Comparison of ENCODE assay signal across 8 cellular contexts in genomic region chr17:4986403-4986802, GRCh38. TPM values are rescaled to one million over a fixed set of nuclear protein-coding genes. Genes with fewer than 3 reads are reported as not detected.
DNase-seq lines count a peak whose midpoint lies in the region; ATAC-seq and TF ChIP-seq lines count a peak whose summit lies in the region.

No MANE protein-coding gene starts in this region.

- TF ChIP-seq CTCF in HCT116 (IDR thresholded peaks at IDR 0.05 in 2 of 3, conservative IDR thresholded peaks at IDR 0.05 in 1 of 3; ENCODE audit: borderline replicate concordance in 1 of 3, insufficient read depth in 1 of 3, low read depth in 2 of 3, low read length in 2 of 3) (no peak), WERI-Rb-1 (IDR thresholded peaks at IDR 0.05; ENCODE audit: low read depth, low read length) (no peak), foreskin keratinocyte (conservative IDR thresholded peaks at IDR 0.05) (no peak)

- CTCF ChIA-PET in HCT116 (lab: Charles Lee), result interaction anchor here (1.1 kb wide), 1 partner anchor 77 kb away, joined by 7 read pairs; no protein-coding TSS in a partner anchor

- no peaks in the 10 kb centered on the region for H3K9me3 ChIP-seq in HCT116 (ENCODE audit: control insufficient read depth in 1 of 2, insufficient read depth in 1 of 2, low read depth in 1 of 2, low read length in 2 of 2)
- H3K9me3 ChIP-seq in WERI-Rb-1 (ENCODE audit: severe bottlenecking), result no peaks in the 10 kb centered on the region

- DNase-seq in HCT116 (ENCODE audit: low read depth, low spot score) (no peak), WERI-Rb-1 (no peak), foreskin keratinocyte (peak in 1 of 2 donors; percentile 30), NCI-H1694 treated with DMSO at 0.1 percent for 48 hours (lab: John Stamatoyannopoulos, UW) (no peak), cortex of kidney (lab: John Stamatoyannopoulos, UW) (no peak)
- no peak for DNase-seq in central memory CD4-positive, alpha-beta T cell

- H3K79me2 ChIP-seq in HCT116 (ENCODE audit: insufficient read depth, low read length), result peaks cover 15% of the 10 kb centered on the region

- peak overlapping the region; percentile 84 for H3K27ac ChIP-seq in HCT116 (ENCODE audit: low read depth, low read length)
- H3K27ac ChIP-seq in WERI-Rb-1, result peak overlapping the region; percentile 74
- H3K27ac ChIP-seq in foreskin keratinocyte, result no peak overlapping the region
- peak overlapping the region; percentile 43 to 99 (median 95) for H3K27ac ChIP-seq in skin epidermis

- intact Hi-C loops in HCT116 (cut with micrococcal nuclease), result loop anchor here (2.0 to 5.0 kb wide), 2 partner anchors 39 to 78 kb away; partner anchors contain the start of gene PFN1

- H3K27me3 ChIP-seq in HCT116 (ENCODE audit: insufficient read depth, low read length), result no peaks in the 10 kb centered on the region
- H3K27me3 ChIP-seq in WERI-Rb-1 (ENCODE audit: insufficient read depth, low read depth, severe bottlenecking), result no peaks in the 10 kb centered on the region
- no peaks in the 10 kb centered on the region for H3K27me3 ChIP-seq in foreskin keratinocyte

- peak overlapping the region; percentile 90 for H3K9ac ChIP-seq in HCT116 (ENCODE audit: low read length)

- peak overlapping the region; percentile 99 for H3K4me2 ChIP-seq in HCT116 (ENCODE audit: low read length)

- BruUV-seq in HCT116 (replicated peaks; lab: Mats Ljungman, UMichigan), result TSS peak; percentile 42

- H2AFZ ChIP-seq in HCT116 (ENCODE audit: low read depth, low read length, poor library complexity, severe bottlenecking), result no peak overlapping the region

- RAD21 ChIA-PET in HCT116 (lab: Charles Lee; ENCODE audit: low non-redundant PET in 1 of 2, low total read pairs in 2 of 2, uncharacterized antibody in 2 of 2, unreplicated experiment in 2 of 2), result no interaction called here

- no peak for TF ChIP-seq POLR2A in HCT116 (IDR thresholded peaks at IDR 0.05; ENCODE audit: borderline replicate concordance, extremely low read depth, insufficient read depth, insufficient read length)

- H3K36me3 ChIP-seq in HCT116 (ENCODE audit: control insufficient read depth in 1 of 2, insufficient read depth in 2 of 2, low read length in 2 of 2) (peaks cover 2 to 8% of the 10 kb centered on the region in 2 experiments; a peak in 1 of 4 replicates), WERI-Rb-1 (peaks cover 12% of the 10 kb centered on the region)

- POLR2A ChIA-PET in HCT116 (lab: Charles Lee), result interaction anchor here (1.6 to 1.9 kb wide), 5 partner anchors 11 to 77 kb away, joined by 4 to 16 read pairs (median 7); partner anchors contain the start of genes INCA1, KIF1C, RNF167 and SLC25A11

- no peaks in the 10 kb centered on the region for H3K9me2 ChIP-seq in HCT116 (ENCODE audit: insufficient read depth)

- H3K4me1 ChIP-seq in HCT116 (ENCODE audit: control insufficient read depth in 1 of 2, insufficient read depth in 2 of 2, low read length in 2 of 2), result peaks cover 7 to 24% of the 10 kb centered on the region in 2 experiments
- H3K4me1 ChIP-seq in foreskin keratinocyte, result no peaks in the 10 kb centered on the region

- H4K20me1 ChIP-seq in HCT116 (ENCODE audit: insufficient read depth), result no peaks in the 10 kb centered on the region

- no peak for TF ChIP-seq RAD21 in HCT116 (IDR thresholded peaks at IDR 0.05; ENCODE audit: low read depth)

- peak overlapping the region; percentile 72 to 97 for H3K4me3 ChIP-seq in HCT116 (replicated peaks in 1 of 2; ENCODE audit: low read depth in 1 of 2, low read length in 2 of 2)
- H3K4me3 ChIP-seq in WERI-Rb-1 (ENCODE audit: low read depth, low read length), result peak overlapping the region; percentile 73
- H3K4me3 ChIP-seq in skin epidermis, result peak overlapping the region; percentile 74 to 99 (median 95)

- peak; percentile 10 for ATAC-seq in HCT116
- ATAC-seq in foreskin keratinocyte, result peak; percentile 18
- no peak for ATAC-seq in HG03159 (IDR thresholded peaks at IDR 0.05; ENCODE audit: unreplicated experiment)

TF ChIP-seq in HCT116, 20 proteins besides CTCF, POLR2A, EP300 and RAD21:
- TF ChIP-seq POLR2AphosphoS5 (IDR thresholded peaks at IDR 0.05; ENCODE audit: low read depth, low read length), result peak; percentile 46; the same call in 1 of the 2 replicates
- TF ChIP-seq ZFX (IDR thresholded peaks at IDR 0.05), result no peak

RNA-seq across cellular contexts. Expression of gene CAMTA2, which starts 1.1 kb away (rescaled TPM):
- total RNA-seq in HCT116 (2021; ENCODE audit: unreplicated experiment) (37.8 TPM), foreskin keratinocyte (20.2 and 25.4 TPM in 2 replicates)
- polyA plus RNA-seq in HCT116 (2012), result 53.9 and 58.0 TPM in 2 replicates
- polyA plus RNA-seq in foreskin keratinocyte, result 31.0 and 36.1 TPM in 2 replicates

RNA-seq across cellular contexts. Expression of gene INCA1, which starts 10.9 kb away (rescaled TPM):
- total RNA-seq in HCT116 (2021; ENCODE audit: unreplicated experiment) (0.74 TPM), foreskin keratinocyte (0.14 TPM in 2 replicates)
- polyA plus RNA-seq in HCT116 (2012), result 0.94 and 1.2 TPM in 2 replicates
- 0.35 and 0.37 TPM in 2 replicates for polyA plus RNA-seq in foreskin keratinocyte

RNA-seq across cellular contexts. Expression of gene KIF1C, which starts 11.3 kb away (rescaled TPM):
- 121 TPM for total RNA-seq in HCT116 (2021; ENCODE audit: unreplicated experiment)
- polyA plus RNA-seq in HCT116 (2012), result 83.1 and 87.5 TPM in 2 replicates
- 106 and 110 TPM in 2 replicates for total RNA-seq in foreskin keratinocyte
- 58.4 and 59.5 TPM in 2 replicates for polyA plus RNA-seq in foreskin keratinocyte

RNA-seq across cellular contexts. Expression of gene SPAG7, which starts 18.8 kb away (rescaled TPM):
- 49.9 TPM for total RNA-seq in HCT116 (2021; ENCODE audit: unreplicated experiment)
- 68.7 and 76.9 TPM in 2 replicates for polyA plus RNA-seq in HCT116 (2012)
- 74.4 and 85.3 TPM in 2 replicates for total RNA-seq in foreskin keratinocyte
- polyA plus RNA-seq in foreskin keratinocyte, result 103 and 113 TPM in 2 replicates

RNA-seq across cellular contexts. Expression of gene ENO3, which starts 35.5 kb away (rescaled TPM):
- total RNA-seq in HCT116 (2021; ENCODE audit: unreplicated experiment), result 24.6 TPM
- polyA plus RNA-seq in HCT116 (2012), result 23.5 and 26.1 TPM in 2 replicates
- 1.8 and 2.0 TPM in 2 replicates for total RNA-seq in foreskin keratinocyte
- polyA plus RNA-seq in foreskin keratinocyte, result 2.7 and 3.2 TPM in 2 replicates
